ENCODE assay signal across 9 cellular contexts in genomic region chr19:2083174-2083854, GRCh38. TPM values are rescaled to one million over a fixed set of nuclear protein-coding genes. Genes with fewer than 3 reads are reported as not detected.
DNase-seq lines count a peak whose midpoint lies in the region; ATAC-seq, FAIRE-seq and TF ChIP-seq lines count a peak whose summit lies in the region.
"Had no signal": no experiment of that assay in that cellular context is flagged by ENCODE, and none has a peak within 500 bp of the region (broad histone marks: within the 10 kb centered on the region; RNA-seq: fewer than 3 reads in every experiment).

No MANE protein-coding gene starts in this region.

- peaks cover 35 to 44% of the 10 kb centered on the region in 2 donors for H3K36me3 ChIP-seq in ascending aorta

- TF ChIP-seq POLR2A in GM12891 (IDR thresholded peaks at IDR 0.05; ENCODE audit: low read depth, low read length) = peak; percentile 41
- peak; percentile 70; the same call in 1 of the 2 replicates for TF ChIP-seq POLR2A in Raji (IDR thresholded peaks at IDR 0.05; ENCODE audit: insufficient read depth, low read depth, low read length)

- DNase-seq in GM12891 (ENCODE audit: insufficient read length, low spot score) (no peak), ascending aorta (ENCODE audit: low spot score in 2 of 2) (no peak), HEK293T (ENCODE audit: extremely low spot score) (no peak), dedifferentiated amniotic fluid mesenchymal stem cell (ENCODE audit: extremely low spot score) (no peak)
- peak; percentile 57 for DNase-seq in stimulated activated CD4-positive, alpha-beta T cell treated with anti-CD3 and anti-CD28 coated beads, Interleukin-12 subunit alpha, Interleukin-12 subunit beta, amount 100 ng/mL, for 4 hours

- POLR2A ChIA-PET in HEK293T (lab: Yijun Ruan, JAX) = no interaction called here

- no peaks in the 10 kb centered on the region for H3K4me1 ChIP-seq in ascending aorta

- intact Hi-C loops in ascending aorta (cut with DNase I) = no loop called here

- peak; percentile 85 for FAIRE-seq in GM12891 (lab: Jason Lieb, UNC)
- FAIRE-seq: H1 had no signal

- TF ChIP-seq CTCF in ascending aorta (IDR thresholded peaks at IDR 0.05) = no peak

- no peaks in the 10 kb centered on the region for H3K9me3 ChIP-seq in ascending aorta

- ATAC-seq in HG03045 (IDR thresholded peaks at IDR 0.05; ENCODE audit: unreplicated experiment) = no peak
- ATAC-seq in GM19328 (IDR thresholded peaks at IDR 0.05; ENCODE audit: unreplicated experiment) = no peak

- H3K27ac ChIP-seq in ascending aorta = peak overlapping the region; percentile 38 to 46

- peak overlapping the region in 1 of 2 donors; percentile 33 for H3K4me3 ChIP-seq in ascending aorta

- CTCF ChIA-PET in HEK293T (lab: Yijun Ruan, JAX) = no interaction called here

- H3K27me3 ChIP-seq in ascending aorta = no peaks in the 10 kb centered on the region

TF ChIP-seq in GM12891, 5 proteins besides CTCF, POLR2A, EP300 and RAD21:
- peak; percentile 72; the same call in 1 of the 2 replicates for TF ChIP-seq POU2F2 (IDR thresholded peaks at IDR 0.05; ENCODE audit: low read depth, low read length)
- TF ChIP-seq POLR2AphosphoS5 (IDR thresholded peaks at IDR 0.05; ENCODE audit: low read depth, low read length) = peak; percentile 49; the same call in 1 of the 2 replicates
- peak; percentile 46; the same call in 1 of the 2 replicates for TF ChIP-seq TAF1 (IDR thresholded peaks at IDR 0.05; ENCODE audit: low read depth, low read length)
- no peak for TF ChIP-seq PAX5 (IDR thresholded peaks at IDR 0.05; ENCODE audit: insufficient read depth, low read length, severe bottlenecking)
- peak; percentile 31 for TF ChIP-seq SPI1 (IDR thresholded peaks at IDR 0.05; ENCODE audit: low read depth, low read length)
TF ChIP-seq in GM12891: peak in this region for 4.

TF ChIP-seq in HEK293T, 16 proteins besides CTCF, POLR2A, EP300 and RAD21:
- no peak for TF ChIP-seq ZNF384 (IDR thresholded peaks at IDR 0.05)
- TF ChIP-seq TARDBP (IDR thresholded peaks at IDR 0.05) = no peak
- TF ChIP-seq SUZ12 (IDR thresholded peaks at IDR 0.05) = no peak
- TF ChIP-seq CTBP1 (IDR thresholded peaks at IDR 0.05; ENCODE audit: borderline replicate concordance) = no peak
- no peak for TF ChIP-seq FOXM1 (IDR thresholded peaks at IDR 0.05; ENCODE audit: borderline replicate concordance)
- no peak for TF ChIP-seq NFRKB (IDR thresholded peaks at IDR 0.05)
- no peak for TF ChIP-seq FOXK2 (IDR thresholded peaks at IDR 0.05)
- TF ChIP-seq SP1 (IDR thresholded peaks at IDR 0.05) = no peak
- no peak for TF ChIP-seq PKNOX1 (IDR thresholded peaks at IDR 0.05)
- TF ChIP-seq ELF4 (IDR thresholded peaks at IDR 0.05) = no peak
- TF ChIP-seq HDGF (IDR thresholded peaks at IDR 0.05; ENCODE audit: borderline replicate concordance) = no peak
- TF ChIP-seq BHLHE40 (IDR thresholded peaks at IDR 0.05; ENCODE audit: borderline replicate concordance) = no peak
- TF ChIP-seq L3MBTL2 (conservative IDR thresholded peaks at IDR 0.05) = no peak
- no peak for TF ChIP-seq ARNT (IDR thresholded peaks at IDR 0.05)
- no peak for TF ChIP-seq FOXA1 (IDR thresholded peaks at IDR 0.05)
- no peak for TF ChIP-seq LEF1 (IDR thresholded peaks at IDR 0.05; ENCODE audit: borderline replicate concordance)

RNA-seq across cellular contexts. Expression of gene MOB3A, which starts 12.8 kb away (rescaled TPM):
- 112 TPM for polyA plus RNA-seq in GM12891 (2012; ENCODE audit: low read depth, missing spikeins)
- total RNA-seq in ascending aorta = 44.4 TPM

RNA-seq across cellular contexts. Expression of gene IZUMO4, which starts 13.4 kb away (rescaled TPM):
- 47.3 TPM for polyA plus RNA-seq in GM12891 (2012; ENCODE audit: low read depth, missing spikeins)
- not detected for total RNA-seq in ascending aorta

RNA-seq across cellular contexts. Expression of gene MKNK2, which starts 32.3 kb away (rescaled TPM):
- 178 TPM for polyA plus RNA-seq in GM12891 (2012; ENCODE audit: low read depth, missing spikeins)
- 228 TPM for total RNA-seq in ascending aorta
